Comparison of ENCODE assay signal across 9 cellular contexts in genomic region chr1:201791051-201791774, GRCh38. TPM values are rescaled to one million over a fixed set of nuclear protein-coding genes. Genes with fewer than 3 reads are reported as not detected.
A peak's percentile ranks its signal among the peaks of the same experiment; 100 is the strongest.
DNase-seq lines count a peak whose midpoint lies in the region; ATAC-seq and TF ChIP-seq lines count a peak whose summit lies in the region.
"Had no signal": no experiment of that assay in that cellular context is flagged by ENCODE, and none has a peak within 500 bp of the region (broad histone marks: within the 10 kb centered on the region; RNA-seq: fewer than 3 reads in every experiment).

No MANE protein-coding gene starts in this region.

- WGBS in IMR-90 (ENCODE audit: extremely low coverage in 2 of 2, insufficient read length in 1 of 2), 2 experiments: 0% methylated on average over 1 of the region's 8 CpGs; no CpG with 5 or more reads in 1 of the 2 experiments
- 48 to 58% (median 51%) methylated on average over 7 to 8 of the region's 8 CpGs for WGBS in adrenal gland, 4 donors
- 69% methylated on average over 8 of the region's 8 CpGs for WGBS in hepatocyte (ENCODE audit: low lambda C conversion rate, missing lambda C conversion rate)
- 34% methylated on average over 8 of the region's 8 CpGs for WGBS in smooth muscle cell (ENCODE audit: low lambda C conversion rate)

- no TSS peak for BruUV-seq in IMR-90 (replicated peaks; lab: Mats Ljungman, UMichigan)

- TF ChIP-seq POLR2A in IMR-90 (IDR thresholded peaks at IDR 0.05; ENCODE audit: low read depth, low read length): no peak
- no peak for TF ChIP-seq POLR2A in adrenal gland (IDR thresholded peaks at IDR 0.05)

- peaks cover 26 to 77% of the 10 kb centered on the region in 2 experiments for H3K79me1 ChIP-seq in IMR-90 (ENCODE audit: low read depth in 1 of 2, low read length in 2 of 2)

- H3K4me3 ChIP-seq in IMR-90 (ENCODE audit: insufficient read depth, low read depth, low read length) (no peak overlapping the region), adrenal gland (no peak overlapping the region), hepatocyte (no peak overlapping the region), smooth muscle cell (no peak overlapping the region)

- CTCF ChIA-PET in IMR-90 (lab: Yijun Ruan, JAX): interaction anchor here (0.6 to 3.5 kb wide), 4 partner anchors 13 to 232 kb away, joined by 3 to 19 read pairs (median 5); no protein-coding TSS in a partner anchor

- DNase-seq in IMR-90 (peak; percentile 28), adrenal gland (no peak), hepatocyte (ENCODE audit: low spot score) (no peak), smooth muscle cell (lab: John Stamatoyannopoulos, UW; ENCODE audit: unreplicated experiment) (no peak), NCI-H524 treated with DMSO at 0.1 percent for 48 hours (lab: John Stamatoyannopoulos, UW) (no peak), amniotic stem cell (lab: John Stamatoyannopoulos, UW) (no peak)
- no peak for DNase-seq in activated CD4-positive, alpha-beta T cell treated with anti-CD3 and anti-CD28 coated beads, Interleukin-2, amount 10 ng/mL, durations not matched to agents 24 days and 14 days
- DNase-seq: DND-41 had no signal

- peak overlapping the region; percentile 43 for H3K27ac ChIP-seq in IMR-90 (ENCODE audit: insufficient read depth, low read length)
- peak overlapping the region in 3 of 5 donors; percentile 16 to 76 (median 72) for H3K27ac ChIP-seq in adrenal gland
- H3K27ac ChIP-seq in hepatocyte: peak overlapping the region; percentile 80
- peak overlapping the region; percentile 69 for H3K27ac ChIP-seq in smooth muscle cell (ENCODE audit: low read depth)

- POLR2A ChIA-PET in IMR-90 (lab: Charles Lee; ENCODE audit: unreplicated experiment): interaction anchor here (0.6 kb wide), 1 partner anchor 142 kb away, joined by 20 read pairs; no protein-coding TSS in a partner anchor

- dilution Hi-C loops in IMR-90 (cut with HindIII; ENCODE audit: low sequenced_read_pairs, unreplicated experiment): no loop called here

- peak overlapping the region; percentile 57 for H3K23ac ChIP-seq in IMR-90 (ENCODE audit: low read depth, low read length)

- H3K4me3 Mint-ChIP-seq in activated CD4-positive, alpha-beta T cell treated with anti-CD3 and anti-CD28 coated beads, Interleukin-2, amount 10 ng/mL, durations not matched to agents 24 days and 14 days: no peak overlapping the region

- H2BK20ac ChIP-seq in IMR-90 (ENCODE audit: low read depth, low read length): peak overlapping the region; percentile 92

- H2BK15ac ChIP-seq in IMR-90 (ENCODE audit: low read depth, low read length): peak overlapping the region; percentile 93

- no peak overlapping the region for H3K27ac Mint-ChIP-seq in activated CD4-positive, alpha-beta T cell treated with anti-CD3 and anti-CD28 coated beads, Interleukin-2, amount 10 ng/mL, durations not matched to agents 24 days and 14 days

- peaks cover 34% of the 10 kb centered on the region for H3K9me1 ChIP-seq in IMR-90 (ENCODE audit: insufficient read depth, low read length)

- H3K56ac ChIP-seq in IMR-90 (ENCODE audit: extremely low read depth, insufficient read depth, low read length): peak overlapping the region; percentile 28

- TF ChIP-seq RAD21 in IMR-90 (IDR thresholded peaks at IDR 0.05; ENCODE audit: low read length): no peak

- no peak overlapping the region for H2AFZ ChIP-seq in IMR-90 (replicated peaks; ENCODE audit: low read length, poor library complexity)
- no peak overlapping the region for H2AFZ ChIP-seq in hepatocyte
- no peak overlapping the region for H2AFZ ChIP-seq in smooth muscle cell (ENCODE audit: low read depth)

- H3K9me2 ChIP-seq in hepatocyte (replicated peaks; ENCODE audit: insufficient read depth): no peaks in the 10 kb centered on the region

- no peak overlapping the region for H3K4me2 ChIP-seq in IMR-90 (ENCODE audit: low read depth, low read length)
- peak overlapping the region; percentile 8 for H3K4me2 ChIP-seq in hepatocyte
- H3K4me2 ChIP-seq in smooth muscle cell: peak overlapping the region; percentile 54

- peaks cover 17% of the 10 kb centered on the region for H3K4me1 Mint-ChIP-seq in activated CD4-positive, alpha-beta T cell treated with anti-CD3 and anti-CD28 coated beads, Interleukin-2, amount 10 ng/mL, durations not matched to agents 24 days and 14 days

- peaks cover 9% of the 10 kb centered on the region for H3F3A ChIP-seq in smooth muscle cell (ENCODE audit: low read depth)

- H3K9me3 ChIP-seq in IMR-90 (ENCODE audit: control insufficient read depth, insufficient read depth, low read length) (no peaks in the 10 kb centered on the region), adrenal gland (replicated peaks in 1 of 3) (no peaks in the 10 kb centered on the region), hepatocyte (ENCODE audit: low read depth) (no peaks in the 10 kb centered on the region), smooth muscle cell (replicated peaks; ENCODE audit: low read depth) (no peaks in the 10 kb centered on the region)

- H4K20me1 ChIP-seq in IMR-90 (ENCODE audit: insufficient read depth, low read length) (peaks cover 4% of the 10 kb centered on the region; the same call in 1 of the 2 replicates), hepatocyte (ENCODE audit: insufficient read depth, poor library complexity, severe bottlenecking) (no peaks in the 10 kb centered on the region), smooth muscle cell (ENCODE audit: low read depth) (no peaks in the 10 kb centered on the region)

- no peaks in the 10 kb centered on the region for H3K27me3 Mint-ChIP-seq in activated CD4-positive, alpha-beta T cell treated with anti-CD3 and anti-CD28 coated beads, Interleukin-2, amount 10 ng/mL, durations not matched to agents 24 days and 14 days

- H4K5ac ChIP-seq in IMR-90 (ENCODE audit: low read depth, low read length): peak overlapping the region; percentile 24

- H3K14ac ChIP-seq in IMR-90 (replicated peaks; ENCODE audit: low read depth, low read length): peak overlapping the region; percentile 89

- H3K79me2 ChIP-seq in hepatocyte (no peaks in the 10 kb centered on the region), smooth muscle cell (ENCODE audit: low read depth) (peaks cover 4% of the 10 kb centered on the region)

- peak overlapping the region; percentile 80 for H3K4ac ChIP-seq in IMR-90 (ENCODE audit: low read depth, low read length)

- no peaks in the 10 kb centered on the region for H3K36me3 Mint-ChIP-seq in activated CD4-positive, alpha-beta T cell treated with anti-CD3 and anti-CD28 coated beads, Interleukin-2, amount 10 ng/mL, durations not matched to agents 24 days and 14 days (ENCODE audit: low read depth)

- H2BK5ac ChIP-seq in IMR-90 (ENCODE audit: low read depth, low read length, poor library complexity, severe bottlenecking): peak overlapping the region; percentile 81

- H3K4me1 ChIP-seq in IMR-90 (ENCODE audit: control insufficient read depth, insufficient read depth, low read length) (peaks cover 32% of the 10 kb centered on the region), adrenal gland (replicated peaks in 1 of 2) (peaks cover 11 to 40% of the 10 kb centered on the region in 2 donors), hepatocyte (ENCODE audit: insufficient read depth) (peaks cover 20% of the 10 kb centered on the region), smooth muscle cell (ENCODE audit: low read depth) (no peaks in the 10 kb centered on the region)

- H3K27me3 ChIP-seq in IMR-90 (ENCODE audit: control insufficient read depth, insufficient read depth, low read length) (no peaks in the 10 kb centered on the region), adrenal gland (no peaks in the 10 kb centered on the region), hepatocyte (no peaks in the 10 kb centered on the region), smooth muscle cell (ENCODE audit: low read depth) (no peaks in the 10 kb centered on the region)

- H3K36me3 ChIP-seq in IMR-90 (ENCODE audit: control insufficient read depth, insufficient read depth, low read length) (peaks cover 69% of the 10 kb centered on the region), adrenal gland (replicated peaks in 1 of 2) (peaks cover 0 to 42% of the 10 kb centered on the region in 2 donors), hepatocyte (replicated peaks; ENCODE audit: insufficient read depth, low read depth) (no peaks in the 10 kb centered on the region), smooth muscle cell (ENCODE audit: low read depth) (peaks cover 16% of the 10 kb centered on the region)

- ATAC-seq in IMR-90 (ENCODE audit: low read depth): peak; percentile 7
- ATAC-seq in HG02938 (IDR thresholded peaks at IDR 0.05; ENCODE audit: unreplicated experiment): no peak

- in situ Hi-C loops in IMR-90 (cut with MboI; ENCODE audit: low sequenced_read_pairs): no loop called here

- H3K9ac ChIP-seq in IMR-90 (ENCODE audit: low read depth, low read length) (peak overlapping the region; percentile 32; the same call in 1 of the 2 replicates), smooth muscle cell (ENCODE audit: low read depth) (no peak overlapping the region)

- H2AK5ac ChIP-seq in IMR-90 (ENCODE audit: low read depth, low read length): peak overlapping the region; percentile 97

- H3K18ac ChIP-seq in IMR-90 (ENCODE audit: low read depth, low read length): peak overlapping the region; percentile 92

- H2AK9ac ChIP-seq in IMR-90 (replicated peaks; ENCODE audit: low read depth, low read length, poor library complexity): peak overlapping the region; percentile 18

- intact Hi-C loops in IMR-90 (cut with micrococcal nuclease) (loop anchor here (5.0 kb wide), 2 partner anchors 44 to 144 kb away; no protein-coding TSS in a partner anchor), adrenal gland (cut with DNase I) (loop anchor here in 1 of 2 donors (5.0 kb wide), 1 partner anchor 234 kb away; no protein-coding TSS in a partner anchor)
- intact Hi-C loops in activated CD4-positive, alpha-beta T cell treated with anti-CD3 and anti-CD28 coated beads, Interleukin-2, amount 10 ng/mL, durations not matched to agents 24 days and 14 days (cut with micrococcal nuclease): no loop called here

- TF ChIP-seq CTCF in IMR-90 (conservative IDR thresholded peaks at IDR 0.05; ENCODE audit: low read depth, low read length): no peak
- TF ChIP-seq CTCF in adrenal gland (IDR thresholded peaks at IDR 0.05): no peak
- no peak for TF ChIP-seq CTCF in hepatocyte (IDR thresholded peaks at IDR 0.05; ENCODE audit: poor library complexity)
- no peak for TF ChIP-seq CTCF in smooth muscle cell (IDR thresholded peaks at IDR 0.05; ENCODE audit: borderline replicate concordance, insufficient read depth, poor library complexity, severe bottlenecking)

- peak overlapping the region; percentile 76 for H2BK120ac ChIP-seq in IMR-90 (ENCODE audit: low read depth, low read length)

- no peaks in the 10 kb centered on the region for H3K9me3 Mint-ChIP-seq in activated CD4-positive, alpha-beta T cell treated with anti-CD3 and anti-CD28 coated beads, Interleukin-2, amount 10 ng/mL, durations not matched to agents 24 days and 14 days

- peak overlapping the region; percentile 89 for H4K91ac ChIP-seq in IMR-90 (ENCODE audit: insufficient read depth, low read depth, low read length)

- peak overlapping the region; percentile 87 to 90 for H4K8ac ChIP-seq in IMR-90 (ENCODE audit: low read depth in 2 of 2, low read length in 2 of 2)

RNA-seq across cellular contexts. Expression of gene IPO9, which starts 37.7 kb away (rescaled TPM):
- total RNA-seq in IMR-90 (2012; rRNA removed): 13.9 and 14.0 TPM in 2 replicates
- polyA plus RNA-seq in IMR-90 (2012; rRNA removed): 23.4 and 29.6 TPM in 2 replicates
- 10.4 and 14.0 TPM in 2 replicates for polyA plus RNA-seq in IMR-90 (2012; cell fraction: cytosol; rRNA removed)
- polyA plus RNA-seq in IMR-90 (2012; cell fraction: nucleus; rRNA removed; ENCODE audit: low replicate concordance): 18.1 and 35.9 TPM in 2 replicates
- 10 to 100 TPM; 13.6 to 45.2 (median 28.0) TPM for total RNA-seq in adrenal gland
- 10 to 100 TPM; 23.6 to 34.4 (median 29.1) TPM for polyA plus RNA-seq in adrenal gland
- 25.8 and 29.4 TPM in 2 replicates for total RNA-seq in hepatocyte
- polyA plus RNA-seq in hepatocyte: 41.2 and 45.2 TPM in 2 replicates
- total RNA-seq in smooth muscle cell: 24.9 and 25.4 TPM in 2 replicates
- polyA plus RNA-seq in smooth muscle cell: 43.6 and 53.5 TPM in 2 replicates
- 66.3 and 75.5 TPM in 2 replicates for total RNA-seq in activated CD4-positive, alpha-beta T cell treated with anti-CD3 and anti-CD28 coated beads, Interleukin-2, amount 10 ng/mL, durations not matched to agents 24 days and 14 days
